1 cellular context compared by ENCODE assay signal in genomic region chr1:113903496-113904291, GRCh38.
TF ChIP-seq lines count a peak whose summit lies in the region.

No MANE protein-coding gene starts in this region.

TF ChIP-seq in IMR-90, 13 proteins besides CTCF, POLR2A, EP300 and RAD21:
- TF ChIP-seq, protein P1, sequence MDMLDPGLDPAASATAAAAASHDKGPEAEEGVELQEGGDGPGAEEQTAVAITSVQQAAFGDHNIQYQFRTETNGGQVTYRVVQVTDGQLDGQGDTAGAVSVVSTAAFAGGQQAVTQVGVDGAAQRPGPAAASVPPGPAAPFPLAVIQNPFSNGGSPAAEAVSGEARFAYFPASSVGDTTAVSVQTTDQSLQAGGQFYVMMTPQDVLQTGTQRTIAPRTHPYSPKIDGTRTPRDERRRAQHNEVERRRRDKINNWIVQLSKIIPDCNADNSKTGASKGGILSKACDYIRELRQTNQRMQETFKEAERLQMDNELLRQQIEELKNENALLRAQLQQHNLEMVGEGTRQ (IDR thresholded peaks at IDR 0.05; ENCODE audit: low read depth, low read length): no peak
- TF ChIP-seq RFX5 (IDR thresholded peaks at IDR 0.05; ENCODE audit: low read depth, low read length) (no peak), SMC3 (IDR thresholded peaks at IDR 0.05; ENCODE audit: low read depth, low read length) (no peak), ELK1 (IDR thresholded peaks at IDR 0.05; ENCODE audit: borderline replicate concordance, low read depth, low read length) (no peak), BHLHE40 (IDR thresholded peaks at IDR 0.05; ENCODE audit: low read depth, low read length) (no peak), CEBPB (IDR thresholded peaks at IDR 0.05; ENCODE audit: low read depth, low read length) (no peak), FOS (IDR thresholded peaks at IDR 0.05; ENCODE audit: low read depth, low read length) (no peak), RCOR1 (IDR thresholded peaks at IDR 0.05; ENCODE audit: insufficient replicate concordance, low read length) (no peak), MAZ (IDR thresholded peaks at IDR 0.05; ENCODE audit: borderline replicate concordance, low read depth, low read length) (no peak), MAFK (IDR thresholded peaks at IDR 0.05; ENCODE audit: low read depth, low read length) (no peak), CHD1 (IDR thresholded peaks at IDR 0.05; ENCODE audit: low read depth, low read length) (no peak), MXI1 (IDR thresholded peaks at IDR 0.05; ENCODE audit: borderline replicate concordance, low read depth, low read length) (no peak), NFE2L2 (IDR thresholded peaks at IDR 0.05; ENCODE audit: low read depth, low read length) (no peak)
TF ChIP-seq in IMR-90: peak in this region for 0.
